In the genomic region with DNA sequence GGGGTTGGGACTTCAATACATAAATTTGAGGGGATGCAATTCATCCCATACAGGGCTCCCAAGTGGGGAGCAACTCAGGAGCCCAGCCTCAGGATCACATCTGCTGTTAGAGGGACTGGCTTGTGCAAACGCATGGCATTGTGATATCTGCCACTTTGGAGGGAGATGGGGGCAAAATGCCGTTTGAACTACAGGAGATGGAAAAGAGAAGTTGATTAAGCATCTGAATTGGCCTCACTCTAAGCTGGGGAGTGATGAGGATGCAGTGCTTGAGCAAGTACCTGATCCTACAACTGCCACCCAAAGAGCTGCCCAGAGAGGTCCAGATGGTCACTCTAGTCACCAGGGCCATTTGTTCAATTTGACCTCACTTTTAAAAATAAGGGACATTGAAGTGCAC, we compare ENCODE assay signal across 23 cellular contexts. TPM values are rescaled to one million over a fixed set of nuclear protein-coding genes. Genes with fewer than 3 reads are reported as not detected.
DNase-seq lines count a peak whose midpoint lies in the region; ATAC-seq and TF ChIP-seq lines count a peak whose summit lies in the region.
"Had no signal": no experiment of that assay in that cellular context is flagged by ENCODE, and none has a peak within 500 bp of the region (broad histone marks: within the 10 kb centered on the region; RNA-seq: fewer than 3 reads in every experiment).

No MANE protein-coding gene starts in this region.

- peak overlapping the region in 5 of 10 experiments; percentile 16 to 73 (median 66); a peak in 5 of 20 replicates for H3K4me3 ChIP-seq in BLaER1 treated with 17β-estradiol and CSF1 and Interleukin-3, amounts not matched to agents 10 nM and 100 nM
- peak overlapping the region; percentile 95 for H3K4me3 ChIP-seq in GM12865 (ENCODE audit: low read depth, low read length)
- H3K4me3 ChIP-seq: gastrocnemius medialis, thyroid gland had no signal

- H3K27me3 ChIP-seq in BLaER1 treated with 17β-estradiol and CSF1 and Interleukin-3, amounts not matched to agents 10 nM and 100 nM = no peaks in the 10 kb centered on the region
- H3K27me3 ChIP-seq: gastrocnemius medialis, thyroid gland had no signal

- peaks cover 0 to 20% (median 0%) of the 10 kb centered on the region in 11 experiments; a peak in 7 of 22 replicates for H3K36me3 ChIP-seq in BLaER1 treated with 17β-estradiol and CSF1 and Interleukin-3, amounts not matched to agents 10 nM and 100 nM
- H3K36me3 ChIP-seq: gastrocnemius medialis, thyroid gland had no signal

- peak overlapping the region; percentile 80 to 99 (median 90) for H3K4me2 ChIP-seq in BLaER1 treated with 17β-estradiol and CSF1 and Interleukin-3, amounts not matched to agents 10 nM and 100 nM

- TF ChIP-seq CTCF in GM12865 (IDR thresholded peaks at IDR 0.05; ENCODE audit: insufficient read depth, low read depth, low read length, missing control alignments) = no peak
- no peak for TF ChIP-seq CTCF in GM13977 (IDR thresholded peaks at IDR 0.05; ENCODE audit: extremely low read depth, insufficient read depth, missing control alignments)

- H4K20me1 ChIP-seq in BLaER1 treated with 17β-estradiol and CSF1 and Interleukin-3, amounts not matched to agents 10 nM and 100 nM = no peaks in the 10 kb centered on the region

- ATAC-seq in Right ventricle myocardium superior (ENCODE audit: poor library complexity) = no peak
- no peak for ATAC-seq in esophagus mucosa
- ATAC-seq: activated CD8-positive, alpha-beta memory T cell treated with anti-CD3 and anti-CD28 coated beads, Interleukin-2, amount 10 ng/mL, durations not matched to agents 7 days and 5 days; CD8-positive, alpha-beta T cell; gastrocnemius medialis had no signal

- DNase-seq in GM12865 (ENCODE audit: low read depth) (no peak), NOMO-1 (lab: John Stamatoyannopoulos, UW; ENCODE audit: unreplicated experiment in 2 of 2) (peak; percentile 45 to 63), ecto neural progenitor cell (ENCODE audit: low spot score) (peak; percentile 13), GM13977 (ENCODE audit: low spot score) (no peak), NCI-H524 (lab: John Stamatoyannopoulos, UW) (no peak), Right ventricle myocardium superior (no peak)
- DNase-seq: activated CD8-positive, alpha-beta memory T cell treated with anti-CD3 and anti-CD28 coated beads, Interleukin-2, amount 10 ng/mL, durations not matched to agents 7 days and 5 days; CD8-positive, alpha-beta T cell; effector memory CD4-positive, alpha-beta T cell; gastrocnemius medialis; hypothalamus; islet precursor cell; NCI-H2081; NCI-H345; small intestine; stimulated activated CD4-positive, alpha-beta T cell treated with anti-CD3 and anti-CD28 coated beads, Interleukin-2, amount 100 ng/mL, for 48 hours; stimulated activated naive CD4-positive, alpha-beta T cell treated with Interleukin-2 at 50 U/mL for 16 hours; T-helper 9 cell; thyroid gland had no signal

- H3K4me1 ChIP-seq in BLaER1 treated with 17β-estradiol and CSF1 and Interleukin-3, amounts not matched to agents 10 nM and 100 nM = peaks cover 80 to 90% (median 87%) of the 10 kb centered on the region in 10 experiments
- H3K4me1 ChIP-seq: gastrocnemius medialis had no signal

- intact Hi-C loops in Right ventricle myocardium superior (cut with DNase I) = no loop called here

- H3K27ac ChIP-seq in BLaER1 treated with 17β-estradiol and CSF1 and Interleukin-3, amounts not matched to agents 10 nM and 100 nM = peak overlapping the region; percentile 90 to 100 (median 96); a peak in 21 of 22 replicates
- H3K27ac ChIP-seq: gastrocnemius medialis, thyroid gland had no signal

- peaks cover 0 to 15% (median 6%) of the 10 kb centered on the region in 11 experiments; a peak in 7 of 22 replicates for H3K9me3 ChIP-seq in BLaER1 treated with 17β-estradiol and CSF1 and Interleukin-3, amounts not matched to agents 10 nM and 100 nM (replicated peaks in 1 of 11)
- H3K9me3 ChIP-seq: gastrocnemius medialis, thyroid gland had no signal

- H3K9ac ChIP-seq in BLaER1 treated with 17β-estradiol and CSF1 and Interleukin-3, amounts not matched to agents 10 nM and 100 nM = peak overlapping the region in 6 of 11 experiments; percentile 84 to 95 (median 88); a peak in 8 of 22 replicates

- in situ Hi-C loops in GM13977 (cut with MboI; ENCODE audit: low pct_unique_long_range_greater_than_20kb, low sequenced_read_pairs, unreplicated experiment) = no loop called here

RNA-seq across cellular contexts. Expression of a gene that starts 2.0 kb away (rescaled TPM):
- total RNA-seq in Right ventricle myocardium superior (0.89 TPM), esophagus mucosa (0.48 TPM)
- total RNA-seq: LHCN-M2, pulmonary artery endothelial cell had no signal

Comparison
In these comparisons a context has a peak if more than half of its experiments do, and no peak if none do; other contexts are left out.
1. DNase-seq: peak in NOMO-1 (2 of 2) and ecto neural progenitor cell (single experiment); none in GM12865 (single experiment), GM13977 (single experiment), NCI-H524 (0 of 2) and Right ventricle myocardium superior (single experiment).